Comparison of ENCODE assay signal across 19 cellular contexts in the genomic region with DNA sequence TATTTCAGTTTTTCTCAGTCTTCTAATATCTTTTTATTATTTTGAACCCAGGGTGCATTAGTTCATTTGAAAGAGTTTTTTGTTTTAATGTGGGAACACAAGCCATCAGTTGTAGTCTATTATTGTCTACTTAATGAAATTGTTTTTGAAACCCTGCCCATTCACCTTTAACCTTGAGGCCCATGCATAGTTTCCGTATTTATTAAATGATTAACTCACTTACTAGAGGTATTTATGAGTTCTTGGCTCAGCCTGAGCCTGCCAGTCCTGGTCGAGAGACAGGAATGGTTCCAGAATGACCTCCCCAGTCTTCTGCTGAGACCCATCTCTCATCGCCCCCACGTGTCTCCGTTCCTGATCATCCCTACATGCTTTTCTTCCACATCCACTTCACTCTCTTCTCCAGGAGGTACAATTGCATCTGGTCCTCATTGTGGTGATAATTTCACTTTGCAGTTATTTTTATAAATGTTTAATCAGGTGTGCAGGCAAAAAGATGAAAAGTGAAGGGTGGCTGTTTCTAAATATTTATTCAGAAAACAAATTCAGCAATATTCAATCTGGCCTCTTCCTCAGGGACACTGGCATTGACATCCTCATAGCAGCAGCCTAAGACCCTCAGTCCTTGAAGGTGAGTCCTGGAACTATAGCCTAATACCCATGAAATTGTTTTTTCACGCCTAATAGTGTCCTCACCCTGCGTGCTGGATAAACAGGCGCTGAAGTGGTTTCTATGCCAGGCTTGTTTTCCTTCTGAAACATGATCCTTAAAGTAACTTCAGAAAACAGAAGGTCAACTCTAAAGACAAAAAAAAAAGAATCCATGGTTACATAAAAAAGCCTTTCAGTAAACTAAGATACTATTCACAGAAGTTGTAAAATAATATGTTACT.
"Had no signal": no experiment of that assay in that cellular context is flagged by ENCODE, and none has a peak within 500 bp of the region (broad histone marks: within the 10 kb centered on the region; RNA-seq: fewer than 3 reads in every experiment).

No MANE protein-coding gene starts in this region.

- H3K27me3 ChIP-seq: cardiac muscle cell, right atrium auricular region, tibial artery, uterus had no signal

- ATAC-seq: activated CD8-positive, alpha-beta T cell treated with anti-CD3 and anti-CD28 coated beads for 36 hours; effector memory CD8-positive, alpha-beta T cell; left lobe of liver; stimulated activated memory B cell treated with anti-CD40 and anti-IgM and Interleukin-4, amounts not matched to agents 10 μg/mL and 1 μg/mL and 100 μg/mL, for 72 hours had no signal

- H3K9me3 ChIP-seq: right atrium auricular region, tibial artery, uterus had no signal

- H3K36me3 ChIP-seq: cardiac muscle cell, right atrium auricular region, tibial artery, uterus had no signal

- H3K4me1 ChIP-seq: parathyroid adenoma, right atrium auricular region, uterus had no signal

- H3K27ac ChIP-seq: cardiac muscle cell, parathyroid adenoma, right atrium auricular region, tibial artery, uterus had no signal

- DNase-seq: activated CD4-positive, alpha-beta T cell treated with anti-CD3 and anti-CD28 coated beads for 4 hours; activated CD8-positive, alpha-beta memory T cell treated with anti-CD3 and anti-CD28 coated beads, Interleukin-2, amount 50 U/mL, for 48 hours; activated CD8-positive, alpha-beta T cell treated with anti-CD3 and anti-CD28 coated beads for 36 hours; activated naive CD4-positive, alpha-beta T cell; aorta; cortex of kidney; effector memory CD8-positive, alpha-beta T cell; erythroblast; glutamatergic neuron; immature natural killer cell; T1000; tibial artery; uterus had no signal

- H3K4me3 ChIP-seq: cardiac muscle cell, right atrium auricular region, smooth muscle cell, tibial artery, uterus had no signal
